28 cellular contexts compared by ENCODE assay signal in genomic region chr13:92433386-92433785, GRCh38.
"Had no signal": no experiment of that assay in that cellular context is flagged by ENCODE, and none has a peak within 500 bp of the region (broad histone marks: within the 10 kb centered on the region; RNA-seq: fewer than 3 reads in every experiment).

No MANE protein-coding gene starts in this region.

- H3K4me3 ChIP-seq: colonic mucosa, coronary artery, dorsolateral prefrontal cortex, esophagus muscularis mucosa, esophagus squamous epithelium, gastrocnemius medialis, gastroesophageal sphincter, heart left ventricle, heart right ventricle, hepatocyte had no signal

- H3K27me3 ChIP-seq: colonic mucosa, dorsolateral prefrontal cortex, esophagus muscularis mucosa, esophagus squamous epithelium, foreskin keratinocyte, gastrocnemius medialis, gastroesophageal sphincter, heart left ventricle, heart right ventricle, hepatocyte had no signal

- FAIRE-seq: colon, endometrium, endothelial cell of umbilical vein had no signal

- H2AFZ ChIP-seq: hepatocyte had no signal

- H3K4me2 ChIP-seq: hepatocyte had no signal

- H3K9me3 ChIP-seq: colonic mucosa, esophagus squamous epithelium, gastrocnemius medialis, gastroesophageal sphincter, heart right ventricle had no signal

- H3K27ac ChIP-seq: colonic mucosa, coronary artery, dorsolateral prefrontal cortex, epithelial cell of prostate, esophagus muscularis mucosa, esophagus squamous epithelium, foreskin keratinocyte, gastrocnemius medialis, gastroesophageal sphincter, heart left ventricle, heart right ventricle, hepatocyte had no signal

- DNase-seq: colonic mucosa; cortex of kidney; dermis blood vessel endothelial cell; dorsolateral prefrontal cortex; effector CD4-positive, alpha-beta T cell; effector CD8-positive, alpha-beta T cell; effector memory CD4-positive, alpha-beta T cell; effector memory CD8-positive, alpha-beta T cell; endodermal cell; erythroblast; esophagus squamous epithelium; foreskin fibroblast; foreskin keratinocyte; foreskin melanocyte; gastrocnemius medialis; glutamatergic neuron; head of caudate nucleus; heart left ventricle; heart right ventricle had no signal

- H3K79me2 ChIP-seq: hepatocyte had no signal

- H3K4me1 ChIP-seq: colonic mucosa, esophagus muscularis mucosa, esophagus squamous epithelium, foreskin keratinocyte, gastrocnemius medialis, gastroesophageal sphincter, heart left ventricle, heart right ventricle had no signal

- H3K36me3 ChIP-seq: colonic mucosa, esophagus muscularis mucosa, esophagus squamous epithelium, gastrocnemius medialis, gastroesophageal sphincter, heart left ventricle, heart right ventricle had no signal

- ATAC-seq: effector memory CD8-positive, alpha-beta T cell; esophagus mucosa; foreskin keratinocyte; gastrocnemius medialis; gastroesophageal sphincter; heart left ventricle; heart right ventricle had no signal
